Comparison of ENCODE assay signal across 24 cellular contexts in the genomic region with DNA sequence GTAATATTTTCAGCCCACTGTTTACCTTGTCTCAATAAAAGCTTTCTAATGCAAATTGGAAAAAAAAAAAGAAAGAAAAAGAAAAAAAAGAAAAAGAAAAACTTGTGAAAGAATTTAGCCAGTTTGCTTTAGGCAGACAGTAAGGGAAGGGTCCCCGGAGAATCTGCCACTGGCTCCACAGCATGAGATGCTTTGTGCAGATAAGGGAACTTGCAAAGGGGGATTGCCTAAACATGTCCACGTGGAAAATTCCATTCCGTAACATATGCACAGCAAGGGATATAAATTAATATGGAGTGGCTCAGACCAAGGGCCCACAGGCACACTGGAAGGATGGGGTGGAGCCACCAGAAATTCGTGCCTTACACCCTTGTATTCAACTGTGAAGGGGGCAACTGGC.
"Had no signal": no experiment of that assay in that cellular context is flagged by ENCODE, and none has a peak within 500 bp of the region (broad histone marks: within the 10 kb centered on the region; RNA-seq: fewer than 3 reads in every experiment).

No MANE protein-coding gene starts in this region.

- H3K27ac ChIP-seq: breast epithelium, esophagus muscularis mucosa, heart right ventricle, left ventricle myocardium inferior, parathyroid adenoma, right atrium auricular region, testis, transverse colon, uterus, WERI-Rb-1 had no signal

- H3K79me2 ChIP-seq: parathyroid adenoma had no signal

- DNase-seq: activated CD4-positive, alpha-beta memory T cell treated with anti-CD3 and anti-CD28 coated beads, Interleukin-2, amount 10 ng/mL, durations not matched to agents 7 days and 5 days; activated CD4-positive, alpha-beta T cell treated with anti-CD3 and anti-CD28 coated beads, Interleukin-2, amount 10 ng/mL, durations not matched to agents 7 days and 5 days; activated CD8-positive, alpha-beta memory T cell treated with anti-CD3 and anti-CD28 coated beads, Interleukin-2, amount 50 U/mL, for 48 hours; activated gamma-delta T cell; activated naive CD4-positive, alpha-beta T cell treated with anti-CD3 and anti-CD28 coated beads, Interleukin-2, amount 50 U/mL, for 16 hours; activated T-cell treated with anti-CD3 and anti-CD28 coated beads, Interleukin-2, amount 50 U/mL, for 24 hours; amygdala; central memory CD4-positive, alpha-beta T cell; foreskin melanocyte; heart right ventricle; left ventricle myocardium inferior; naive B cell; occipital lobe; stimulated activated CD4-positive, alpha-beta T cell treated with anti-CD3 and anti-CD28 coated beads, Interleukin-2, amount 100 ng/mL, for 48 hours; stimulated activated naive CD4-positive, alpha-beta T cell treated with Interleukin-2 at 50 U/mL for 16 hours; testis; transverse colon; uterus; WERI-Rb-1 had no signal

- H3K27me3 ChIP-seq: breast epithelium, esophagus muscularis mucosa, heart right ventricle, right atrium auricular region, testis, transverse colon, uterus had no signal

- H3K9ac ChIP-seq: parathyroid adenoma had no signal

- H3K9me3 ChIP-seq: breast epithelium, esophagus muscularis mucosa, heart right ventricle, right atrium auricular region, testis, transverse colon, uterus had no signal

- H2AFZ ChIP-seq: parathyroid adenoma had no signal

- H3K4me1 ChIP-seq: breast epithelium, esophagus muscularis mucosa, heart right ventricle, left ventricle myocardium inferior, parathyroid adenoma, right atrium auricular region, testis, transverse colon, uterus had no signal

- H3K4me3 ChIP-seq: breast epithelium, esophagus muscularis mucosa, heart right ventricle, left ventricle myocardium inferior, lung, right atrium auricular region, testis, transverse colon, uterus had no signal

- H3K36me3 ChIP-seq: breast epithelium, esophagus muscularis mucosa, heart right ventricle, left ventricle myocardium inferior, right atrium auricular region, transverse colon, uterus, WERI-Rb-1 had no signal
